ENCODE assay signal across 14 cellular contexts in genomic region chr9:77752566-77752965, GRCh38.
A peak's percentile ranks its signal among the peaks of the same experiment; 100 is the strongest.
DNase-seq lines count a peak whose midpoint lies in the region; ATAC-seq and TF ChIP-seq lines count a peak whose summit lies in the region.
"Had no signal": no experiment of that assay in that cellular context is flagged by ENCODE, and none has a peak within 500 bp of the region (broad histone marks: within the 10 kb centered on the region; RNA-seq: fewer than 3 reads in every experiment).

No MANE protein-coding gene starts in this region.

- H3K9me3 ChIP-seq in GM23248 (ENCODE audit: low read depth) = no peaks in the 10 kb centered on the region
- no peaks in the 10 kb centered on the region for H3K9me3 ChIP-seq in adrenal gland (replicated peaks in 1 of 3)
- no peaks in the 10 kb centered on the region for H3K9me3 ChIP-seq in sigmoid colon
- H3K9me3 ChIP-seq: colonic mucosa, gastrocnemius medialis, testis had no signal

- H3K27me3 ChIP-seq in GM23248 (replicated peaks; ENCODE audit: insufficient read depth) (no peaks in the 10 kb centered on the region), adrenal gland (no peaks in the 10 kb centered on the region), sigmoid colon (no peaks in the 10 kb centered on the region)
- H3K27me3 ChIP-seq: colonic mucosa, gastrocnemius medialis, testis had no signal

- H3K27ac ChIP-seq in GM23248 = peak overlapping the region; percentile 50
- H3K27ac ChIP-seq in adrenal gland = peak overlapping the region in 1 of 5 donors; percentile 19
- peak overlapping the region; percentile 15 to 68 (median 64) for H3K27ac ChIP-seq in sigmoid colon
- H3K27ac ChIP-seq: colonic mucosa, testis had no signal

- H3K36me3 ChIP-seq in GM23248 (ENCODE audit: low read depth) (no peaks in the 10 kb centered on the region; the same call in 1 of the 2 replicates), adrenal gland (replicated peaks in 1 of 2) (no peaks in the 10 kb centered on the region), sigmoid colon (no peaks in the 10 kb centered on the region)
- H3K36me3 ChIP-seq: colonic mucosa, gastrocnemius medialis had no signal

- no peak overlapping the region for H3K4me2 ChIP-seq in GM23248 (ENCODE audit: unreplicated experiment)

- TF ChIP-seq POLR2A in adrenal gland (IDR thresholded peaks at IDR 0.05) = no peak
- TF ChIP-seq POLR2A in sigmoid colon (IDR thresholded peaks at IDR 0.05) = no peak

- no peak overlapping the region for H3K4me3 ChIP-seq in GM23248
- no peak overlapping the region for H3K4me3 ChIP-seq in adrenal gland
- H3K4me3 ChIP-seq in sigmoid colon = no peak overlapping the region
- H3K4me3 ChIP-seq: colonic mucosa, gastrocnemius medialis, testis had no signal

- no peak for TF ChIP-seq EP300 in sigmoid colon (IDR thresholded peaks at IDR 0.05)

- H3K79me2 ChIP-seq in GM23248 (ENCODE audit: insufficient read depth) = no peaks in the 10 kb centered on the region

- in situ Hi-C loops in GM23248 (cut with MboI) = no loop called here

- H3K4me1 ChIP-seq in GM23248 (ENCODE audit: insufficient read depth) (peaks cover 36% of the 10 kb centered on the region), adrenal gland (replicated peaks in 1 of 2) (peaks cover 0 to 29% of the 10 kb centered on the region in 2 donors), sigmoid colon (peaks cover 0 to 52% (median 42%) of the 10 kb centered on the region in 4 donors)
- H3K4me1 ChIP-seq: colonic mucosa had no signal

- no peaks in the 10 kb centered on the region for H3K9me2 ChIP-seq in GM23248 (ENCODE audit: insufficient read depth)

- intact Hi-C loops in adrenal gland (cut with DNase I) (no loop called here), sigmoid colon (cut with DNase I) (loop anchor here (2.0 to 5.0 kb wide), 2 partner anchors 100 to 296 kb away; no protein-coding TSS in a partner anchor)

- ATAC-seq in GM21737 (IDR thresholded peaks at IDR 0.05; ENCODE audit: unreplicated experiment) = no peak
- no peak for ATAC-seq in GM21515 (IDR thresholded peaks at IDR 0.05; ENCODE audit: unreplicated experiment)
- ATAC-seq: gastrocnemius medialis had no signal

- WGBS in GM23248 (ENCODE audit: low coverage in 1 of 2, low lambda C conversion rate in 2 of 2, missing lambda C conversion rate in 2 of 2), 2 experiments = 24 to 36% methylated on average over 2 of the region's 2 CpGs
- 49 to 56% (median 54%) methylated on average over 2 of the region's 2 CpGs for WGBS in adrenal gland, 4 donors
- WGBS in sigmoid colon, 2 donors = 79 to 83% methylated on average over 2 of the region's 2 CpGs

- no peaks in the 10 kb centered on the region for H4K20me1 ChIP-seq in GM23248 (ENCODE audit: insufficient read depth)

- peaks cover 36% of the 10 kb centered on the region for H3F3A ChIP-seq in GM23248 (ENCODE audit: insufficient read depth)

- DNase-seq in GM23248 = peak; percentile 81
- DNase-seq in adrenal gland = peak in 5 of 7 donors; percentile 26 to 62 (median 49)
- peak; percentile 28 for DNase-seq in glomerular visceral epithelial cell (ENCODE audit: extremely low spot score)
- DNase-seq in sigmoid colon = no peak
- no peak for DNase-seq in OCI-M2 (lab: John Stamatoyannopoulos, UW; ENCODE audit: unreplicated experiment)
- no peak for DNase-seq in stimulated activated naive CD4-positive, alpha-beta T cell treated with Interleukin-2 at 50 U/mL for 16 hours (lab: John Stamatoyannopoulos, UW)
- DNase-seq: activated CD4-positive, alpha-beta T cell treated with anti-CD3 and anti-CD28 coated beads for 1 hour; colonic mucosa; gastrocnemius medialis; NCI-H1694; SW 1271; testis had no signal

- TF ChIP-seq CTCF in adrenal gland (IDR thresholded peaks at IDR 0.05) = peak in 2 of 6 experiments; percentile 3 to 8
- TF ChIP-seq CTCF in sigmoid colon (IDR thresholded peaks at IDR 0.05) = peak in 1 of 4 experiments; percentile 18

- no peak overlapping the region for H2AFZ ChIP-seq in GM23248

- H3K9ac ChIP-seq in GM23248 = no peak overlapping the region

Comparison
In these comparisons a context has a peak if more than half of its experiments do, and no peak if none do; other contexts are left out.
1. DNase-seq: peak in GM23248 (single experiment), adrenal gland (5 of 7) and glomerular visceral epithelial cell (single experiment); none in sigmoid colon (single experiment), OCI-M2 (single experiment) and stimulated activated naive CD4-positive, alpha-beta T cell treated with Interleukin-2 at 50 U/mL for 16 hours (single experiment).